Comparison of ENCODE assay signal across 8 cellular contexts in the genomic region with DNA sequence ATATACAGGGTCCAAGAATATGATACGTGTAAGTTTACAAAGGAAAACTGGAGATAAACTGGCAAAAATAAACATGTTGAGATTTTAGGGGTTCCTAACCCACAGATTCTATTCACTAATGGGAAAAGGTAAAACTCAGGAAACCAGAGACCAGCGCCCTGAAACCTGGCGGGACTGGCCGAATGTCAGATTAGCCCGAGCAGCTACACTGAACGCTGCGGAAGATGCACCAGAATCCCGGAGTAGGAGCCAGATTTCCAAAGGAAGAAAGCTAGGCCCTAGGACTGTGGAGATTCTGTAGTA. TPM values are rescaled to one million over a fixed set of nuclear protein-coding genes. Genes with fewer than 3 reads are reported as not detected.
DNase-seq lines count a peak whose midpoint lies in the region; ATAC-seq, FAIRE-seq and TF ChIP-seq lines count a peak whose summit lies in the region.

No MANE protein-coding gene starts in this region.

- H3K23ac ChIP-seq in mesendoderm (ENCODE audit: low read length): no peak overlapping the region

- peaks cover 2% of the 10 kb centered on the region for H3K4me1 ChIP-seq in mesendoderm (ENCODE audit: control insufficient read depth, low read depth, low read length)

- no peak overlapping the region for H2AK5ac ChIP-seq in mesendoderm (ENCODE audit: low read length)

- H4K8ac ChIP-seq in mesendoderm (ENCODE audit: low read depth, low read length): peak overlapping the region; percentile 97

- WGBS in mesendoderm (ENCODE audit: extremely low coverage, insufficient coverage, low lambda C conversion rate): no CpG with 5 or more reads among the region's 8 CpGs

- H4K5ac ChIP-seq in mesendoderm (ENCODE audit: low read length): peak overlapping the region; percentile 99

- peak overlapping the region; percentile 59 for H3K4ac ChIP-seq in mesendoderm (ENCODE audit: low read depth, low read length)

- DNase-seq in bronchial epithelial cell (ENCODE audit: low read depth): no peak
- DNase-seq in mesendoderm: no peak
- DNase-seq in HT-29 (ENCODE audit: low spot score): no peak
- no peak for DNase-seq in OCI-M1 (lab: John Stamatoyannopoulos, UW)
- no peak for DNase-seq in globus pallidus (ENCODE audit: low spot score)

- peak overlapping the region; percentile 32 for H3K4me2 ChIP-seq in mesendoderm (ENCODE audit: low read length)

- H2BK5ac ChIP-seq in mesendoderm (ENCODE audit: low read length): no peak overlapping the region

- no peak for FAIRE-seq in bronchial epithelial cell (lab: Jason Lieb, UNC)

- H3K4me3 ChIP-seq in bronchial epithelial cell (ENCODE audit: low read depth, low read length) (peak overlapping the region; percentile 75), mesendoderm (ENCODE audit: low read length) (peak overlapping the region; percentile 77)

- H3K56ac ChIP-seq in mesendoderm (ENCODE audit: low read length): peak overlapping the region; percentile 92

- H3K27me3 ChIP-seq in bronchial epithelial cell (ENCODE audit: control insufficient read depth, insufficient read depth, low read length) (no peaks in the 10 kb centered on the region), mesendoderm (ENCODE audit: insufficient read depth, low read length, poor library complexity) (no peaks in the 10 kb centered on the region)

- no peak overlapping the region for H2BK15ac ChIP-seq in mesendoderm (replicated peaks; ENCODE audit: low read depth)

- peak overlapping the region; percentile 87 for H3K9ac ChIP-seq in mesendoderm (ENCODE audit: low read length)

- H2BK120ac ChIP-seq in mesendoderm (ENCODE audit: low read depth, low read length): no peak overlapping the region

- H3K27ac ChIP-seq in 22Rv1: peak overlapping the region; percentile 91
- peak overlapping the region; percentile 11 for H3K27ac ChIP-seq in mesendoderm (ENCODE audit: low read depth, low read length)

- H3K79me2 ChIP-seq in mesendoderm (ENCODE audit: control insufficient read depth, insufficient read depth, low read length): peaks cover 41% of the 10 kb centered on the region

- H3K18ac ChIP-seq in mesendoderm (ENCODE audit: low read length): no peak overlapping the region

- H3K79me1 ChIP-seq in mesendoderm (ENCODE audit: low read length): peaks cover 9% of the 10 kb centered on the region

- H3K36me3 ChIP-seq in bronchial epithelial cell (ENCODE audit: control insufficient read depth, insufficient read depth, low read length) (no peaks in the 10 kb centered on the region), mesendoderm (ENCODE audit: control insufficient read depth, insufficient read depth, low read length) (no peaks in the 10 kb centered on the region)

- no peak for TF ChIP-seq CTCF in 22Rv1 (IDR thresholded peaks at IDR 0.05)
- TF ChIP-seq CTCF in bronchial epithelial cell (IDR thresholded peaks at IDR 0.05; ENCODE audit: insufficient read depth, low read length, severe bottlenecking): no peak

- ATAC-seq in GM19455 (IDR thresholded peaks at IDR 0.05; ENCODE audit: unreplicated experiment): peak; percentile 42
- ATAC-seq in HG03469 (IDR thresholded peaks at IDR 0.05; ENCODE audit: unreplicated experiment): peak; percentile 17

RNA-seq across cellular contexts. Expression of a gene that starts 0.7 kb away (rescaled TPM):
- 41.1 and 42.5 TPM in 2 replicates for total RNA-seq in bronchial epithelial cell
- polyA plus RNA-seq in mesendoderm (2013, experiment 1 of 2): 87.9 TPM
- polyA plus RNA-seq in mesendoderm (2013, experiment 2 of 2): 85.0 TPM
- total RNA-seq in HT-29 (2014; rRNA removed; shearing (Covaris generic)): 24.5 and 26.7 TPM in 2 replicates
